9 cellular contexts compared by ENCODE assay signal in genomic region chr9:126301985-126302603, GRCh38. TPM values are rescaled to one million over a fixed set of nuclear protein-coding genes. Genes with fewer than 3 reads are reported as not detected.
DNase-seq lines count a peak whose midpoint lies in the region; ATAC-seq, FAIRE-seq and TF ChIP-seq lines count a peak whose summit lies in the region.
"Had no signal": no experiment of that assay in that cellular context is flagged by ENCODE, and none has a peak within 500 bp of the region (broad histone marks: within the 10 kb centered on the region; RNA-seq: fewer than 3 reads in every experiment).

No MANE protein-coding gene starts in this region.

- peak; percentile 73 for FAIRE-seq in TTC549 (lab: Jason Lieb, UNC)
- FAIRE-seq: islet of Langerhans had no signal

- intact Hi-C loops in left colon (cut with DNase I, micrococcal nuclease) = loop anchor here in 1 of 2 donors (5.0 kb wide), 1 partner anchor 95 kb away; no protein-coding TSS in a partner anchor

- ATAC-seq in left colon = peak; percentile 57

- no peak overlapping the region for H3K4me3 ChIP-seq in choroid plexus epithelial cell (ENCODE audit: low read depth, low read length)

- TF ChIP-seq CTCF in choroid plexus epithelial cell (conservative IDR thresholded peaks at IDR 0.05; ENCODE audit: low read depth, low read length) = peak; percentile 95

- DNase-seq in SIG-M5 treated with dmso at 0.1 percent for 504 hours (lab: John Stamatoyannopoulos, UW; ENCODE audit: unreplicated experiment) (peak; percentile 51), SIG-M5 (lab: John Stamatoyannopoulos, UW) (no peak), NCI-H2107 (lab: John Stamatoyannopoulos, UW) (peak; percentile 14), choroid plexus epithelial cell (ENCODE audit: low read depth) (peak; percentile 78), left colon (peak in 1 of 2 donors; percentile 59), NCI-H1048 (lab: John Stamatoyannopoulos, UW) (no peak)
- peak; percentile 24 for DNase-seq in stimulated activated CD8-positive, alpha-beta memory T cell treated with anti-CD3 and anti-CD28 coated beads, Interleukin-15, amount 100 ng/mL, for 1 hour (ENCODE audit: low read depth)

RNA-seq across cellular contexts. Expression of gene MVB12B, which starts 24.5 kb away (rescaled TPM):
- 10 to 100 TPM; 16.1 to 17.2 TPM for total RNA-seq in left colon

Comparison
In these comparisons a context has a peak if more than half of its experiments do, and no peak if none do; other contexts are left out.
1. DNase-seq: peak in SIG-M5 treated with dmso at 0.1 percent for 504 hours (single experiment), NCI-H2107 (single experiment), choroid plexus epithelial cell (single experiment) and stimulated activated CD8-positive, alpha-beta memory T cell treated with anti-CD3 and anti-CD28 coated beads, Interleukin-15, amount 100 ng/mL, for 1 hour (single experiment); none in SIG-M5 (single experiment) and NCI-H1048 (single experiment).